Comparison of ENCODE assay signal across 7 cellular contexts in the genomic region with DNA sequence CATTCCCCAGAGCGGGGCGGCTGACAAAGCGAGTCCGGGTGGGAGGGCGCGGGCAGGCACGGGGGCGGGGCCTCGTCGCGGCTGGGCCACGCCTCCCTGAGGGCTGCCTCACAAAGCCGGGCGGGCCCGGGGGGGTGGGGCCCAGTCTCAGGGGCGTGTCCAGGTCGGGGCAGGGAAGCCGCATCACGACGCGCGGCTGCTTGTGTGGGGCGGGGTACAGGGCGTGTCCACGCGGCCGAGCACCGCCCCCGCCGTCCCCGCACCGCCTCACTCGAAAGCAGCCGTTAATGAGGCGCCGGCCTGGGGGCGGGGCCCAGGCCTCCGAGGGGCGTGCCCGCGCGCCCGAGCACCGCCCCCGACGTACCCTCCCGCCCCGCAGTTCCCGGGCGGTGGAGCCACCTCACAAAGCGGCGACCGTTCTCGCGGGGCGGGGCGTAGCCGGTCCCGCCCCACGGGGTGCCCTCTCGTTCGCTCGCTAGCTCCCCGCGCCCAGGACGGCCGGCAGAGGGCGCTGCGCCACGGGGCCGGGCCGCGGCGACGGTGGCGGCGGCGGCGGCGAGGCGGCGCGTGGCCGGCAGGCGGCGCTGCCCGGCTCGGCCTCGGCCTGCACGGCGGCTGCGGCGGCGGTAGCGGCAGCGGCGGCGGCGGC.
DNase-seq lines count a peak whose midpoint lies in the region; ATAC-seq and TF ChIP-seq lines count a peak whose summit lies in the region.

A gene (plus strand): TSS at position 599 of the 649 bp plus-strand sequence. CDS start 150 bp downstream, outside the sequence.

- TF ChIP-seq CTCF in astrocyte of the cerebellum (IDR thresholded peaks at IDR 0.05; ENCODE audit: low read depth, low read length, missing control alignments), result peak; percentile 50

- H3K4me3 ChIP-seq in astrocyte of the cerebellum (ENCODE audit: low read depth, low read length), result peak within 1 kb of the TSS; percentile 80

- in situ Hi-C loops in astrocyte of the cerebellum (cut with HindIII; ENCODE audit: low sequenced_read_pairs), result no loop called here

- DNase-seq in NCI-H2081 (lab: John Stamatoyannopoulos, UW) (peak; percentile 93 to 98), T-helper 9 cell (peak; percentile 99), astrocyte of the cerebellum (ENCODE audit: low read depth) (peak; percentile 94), hepatic stellate cell (ENCODE audit: low spot score) (peak; percentile 99), retina (peak; percentile 100)

- ATAC-seq in GM18511 (IDR thresholded peaks at IDR 0.05; ENCODE audit: unreplicated experiment) (peak; percentile 71), HG03039 (IDR thresholded peaks at IDR 0.05; ENCODE audit: unreplicated experiment) (peak; percentile 57)

Comparison
In these comparisons a context has a peak if more than half of its experiments do, and no peak if none do; other contexts are left out.
1. Peak in every context shown above with its lines: DNase-seq, ATAC-seq and H3K4me3 ChIP-seq.